ENCODE assay signal across 25 cellular contexts in the genomic region with DNA sequence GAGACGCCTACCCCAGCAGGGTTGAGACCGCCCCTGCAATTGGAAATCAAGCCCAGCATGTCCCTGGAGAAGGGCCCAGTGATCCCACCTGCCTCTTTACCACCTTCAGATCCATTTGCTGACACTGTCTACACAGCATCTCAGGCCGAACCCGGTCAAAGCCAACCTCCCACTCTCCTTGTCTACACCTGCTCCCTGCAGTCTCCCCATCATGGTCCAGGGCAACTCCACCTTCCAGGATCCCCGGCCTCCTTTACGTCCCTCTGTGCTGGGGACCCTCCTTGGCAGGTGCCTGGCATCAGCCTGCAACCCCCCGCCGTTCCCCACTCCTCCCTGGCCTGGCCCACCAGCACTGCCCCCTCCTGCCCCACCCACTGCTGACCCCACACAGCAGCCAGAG.
"Had no signal": no experiment of that assay in that cellular context is flagged by ENCODE, and none has a peak within 500 bp of the region (broad histone marks: within the 10 kb centered on the region; RNA-seq: fewer than 3 reads in every experiment).

No MANE protein-coding gene starts in this region.

- H3K4me3 ChIP-seq: coronary artery, gastroesophageal sphincter, heart left ventricle, left lung, lung had no signal

- FAIRE-seq: colon, endometrium, frontal cortex, islet of Langerhans, keratinocyte had no signal

- DNase-seq: dermis blood vessel endothelial cell; effector CD8-positive, alpha-beta T cell; effector memory CD8-positive, alpha-beta T cell; endodermal cell; erythroblast; foreskin keratinocyte; heart left ventricle; hippocampal formation; left cardiac atrium; left lung; left ventricle myocardium superior; mammary epithelial cell; mesendoderm; midbrain had no signal

- H3K27ac ChIP-seq: coronary artery, epithelial cell of prostate, foreskin keratinocyte, gastroesophageal sphincter, heart left ventricle, left lung had no signal

- ATAC-seq: effector memory CD8-positive, alpha-beta T cell; esophagus mucosa; foreskin keratinocyte; gastroesophageal sphincter; heart left ventricle; left cardiac atrium; left lung; left ventricle myocardium superior had no signal

- H3K36me3 ChIP-seq: heart left ventricle, left lung had no signal

- H3K4me1 ChIP-seq: foreskin keratinocyte, gastroesophageal sphincter, heart left ventricle, left lung had no signal

- H3K4me1 Mint-ChIP-seq: endodermal cell had no signal

- H3K27me3 ChIP-seq: foreskin keratinocyte, gastroesophageal sphincter, left lung had no signal

- H3K27ac Mint-ChIP-seq: effector memory CD8-positive, alpha-beta T cell; endodermal cell; memory B cell had no signal

- H3K9me3 ChIP-seq: gastroesophageal sphincter, heart left ventricle, left lung had no signal

- H3K4me3 Mint-ChIP-seq: effector memory CD8-positive, alpha-beta T cell; endodermal cell; memory B cell had no signal
